ENCODE assay signal across 9 cellular contexts in genomic region chr4:6873792-6874461, GRCh38. TPM values are rescaled to one million over a fixed set of nuclear protein-coding genes. Genes with fewer than 3 reads are reported as not detected.
DNase-seq lines count a peak whose midpoint lies in the region; ATAC-seq lines count a peak whose summit lies in the region.
"Had no signal": no experiment of that assay in that cellular context is flagged by ENCODE, and none has a peak within 500 bp of the region (broad histone marks: within the 10 kb centered on the region; RNA-seq: fewer than 3 reads in every experiment).

No MANE protein-coding gene starts in this region.

- peaks cover 13% of the 10 kb centered on the region for H3K36me3 Mint-ChIP-seq in effector memory CD8-positive, alpha-beta T cell (ENCODE audit: insufficient read depth)

- peak; percentile 54 for ATAC-seq in GM21717 (IDR thresholded peaks at IDR 0.05; ENCODE audit: unreplicated experiment)
- ATAC-seq in effector memory CD8-positive, alpha-beta T cell (replicated peaks): peak; percentile 94
- no peak for ATAC-seq in HG02870 (IDR thresholded peaks at IDR 0.05; ENCODE audit: unreplicated experiment)

- H3K4me3 Mint-ChIP-seq in effector memory CD8-positive, alpha-beta T cell: no peak overlapping the region
- H3K4me3 Mint-ChIP-seq: activated naive CD8-positive, alpha-beta T cell had no signal

- H3K9me3 Mint-ChIP-seq in effector memory CD8-positive, alpha-beta T cell: no peaks in the 10 kb centered on the region

- H3K4me1 Mint-ChIP-seq in effector memory CD8-positive, alpha-beta T cell (ENCODE audit: low read depth in 2 of 2): peaks cover 3 to 6% of the 10 kb centered on the region in 2 donors

- DNase-seq in D341Med (ENCODE audit: low spot score) (peak; percentile 77), NCI-H2081 (lab: John Stamatoyannopoulos, UW) (peak; percentile 49 to 62), myocyte (ENCODE audit: low read depth) (peak; percentile 92)
- peak; percentile 61 to 78 for DNase-seq in activated CD8-positive, alpha-beta memory T cell treated with anti-CD3 and anti-CD28 coated beads for 1 hour (ENCODE audit: extremely low read depth in 1 of 2, low read depth in 1 of 2)
- peak; percentile 75 to 77 (median 77) for DNase-seq in effector memory CD8-positive, alpha-beta T cell
- peak; percentile 64 for DNase-seq in stimulated activated CD8-positive, alpha-beta memory T cell treated with anti-CD3 and anti-CD28 coated beads, Interleukin-7, amount 100 ng/mL, for 24 hours (ENCODE audit: low read depth)

- H3K27me3 Mint-ChIP-seq in effector memory CD8-positive, alpha-beta T cell: no peaks in the 10 kb centered on the region
- H3K27me3 Mint-ChIP-seq: activated naive CD8-positive, alpha-beta T cell had no signal

- peak overlapping the region in 1 of 2 donors; percentile 71 for H3K27ac Mint-ChIP-seq in effector memory CD8-positive, alpha-beta T cell

RNA-seq across cellular contexts. Expression of gene TBC1D14, which starts 35.7 kb away (rescaled TPM):
- total RNA-seq in myocyte: 48.6 and 51.8 TPM in 2 replicates
- 31.4 TPM for polyA plus RNA-seq in myocyte (2012)
